8 cellular contexts compared by ENCODE assay signal in genomic region chr19:57747472-57747807, GRCh38. TPM values are rescaled to one million over a fixed set of nuclear protein-coding genes. Genes with fewer than 3 reads are reported as not detected.
DNase-seq lines count a peak whose midpoint lies in the region; ATAC-seq and TF ChIP-seq lines count a peak whose summit lies in the region.

No MANE protein-coding gene starts in this region.

- peaks cover 47% of the 10 kb centered on the region for H3K36me3 Mint-ChIP-seq in progenitor cell of endocrine pancreas (ENCODE audit: insufficient read depth)

- ATAC-seq in GM19035 (IDR thresholded peaks at IDR 0.05; ENCODE audit: unreplicated experiment): no peak
- no peak for ATAC-seq in HG03442 (IDR thresholded peaks at IDR 0.05; ENCODE audit: unreplicated experiment)
- no peak for ATAC-seq in HG02678 (IDR thresholded peaks at IDR 0.05; ENCODE audit: unreplicated experiment)

- peak overlapping the region; percentile 74 for H3K4me3 ChIP-seq in GM06990 (replicated peaks; ENCODE audit: low read depth, low read length)
- H3K4me3 ChIP-seq in SJSA1: peak overlapping the region; percentile 73
- H3K4me3 ChIP-seq in fibroblast of mammary gland (ENCODE audit: control insufficient read depth, low read depth, low read length): peak overlapping the region; percentile 77

- no peaks in the 10 kb centered on the region for H3K27me3 ChIP-seq in GM06990 (replicated peaks; ENCODE audit: control insufficient read depth, insufficient read depth, low read length)
- H3K27me3 ChIP-seq in SJSA1 (replicated peaks): no peaks in the 10 kb centered on the region

- peak overlapping the region; percentile 98 for H3K4me3 Mint-ChIP-seq in progenitor cell of endocrine pancreas (ENCODE audit: low read depth)

- H3K4me1 Mint-ChIP-seq in progenitor cell of endocrine pancreas (ENCODE audit: low read depth): peaks cover 16% of the 10 kb centered on the region

- no peak overlapping the region for H3K27ac ChIP-seq in SJSA1

- H3K27ac Mint-ChIP-seq in progenitor cell of endocrine pancreas: peak overlapping the region; percentile 98

- TF ChIP-seq CTCF in GM06990 (IDR thresholded peaks at IDR 0.05; ENCODE audit: insufficient read depth, low read length, poor library complexity, severe bottlenecking) (no peak), fibroblast of mammary gland (conservative IDR thresholded peaks at IDR 0.05; ENCODE audit: control insufficient read depth, insufficient read depth, low read depth, low read length) (no peak), progenitor cell of endocrine pancreas (IDR thresholded peaks at IDR 0.05; ENCODE audit: unreplicated experiment) (no peak)

- DNase-seq in GM06990 (ENCODE audit: extremely low read depth, insufficient read length) (no peak), SJSA1 (ENCODE audit: low read depth in 1 of 2, low spot score in 2 of 2) (no peak), fibroblast of mammary gland (ENCODE audit: low read depth) (no peak), progenitor cell of endocrine pancreas (ENCODE audit: low spot score, unreplicated experiment) (no peak), iPS-NIHi11 (ENCODE audit: low spot score) (no peak)

- peaks cover 7% of the 10 kb centered on the region; the same call in 1 of the 2 replicates for H3K4me1 ChIP-seq in SJSA1 (replicated peaks)

- peaks cover 22% of the 10 kb centered on the region for H3K9me3 ChIP-seq in SJSA1 (replicated peaks)

- no peaks in the 10 kb centered on the region for H3K27me3 Mint-ChIP-seq in progenitor cell of endocrine pancreas

- H3K36me3 ChIP-seq in GM06990 (ENCODE audit: control insufficient read depth, insufficient read depth, low read length): peaks cover 13% of the 10 kb centered on the region
- peaks cover 50% of the 10 kb centered on the region for H3K36me3 ChIP-seq in SJSA1

- peaks cover 23% of the 10 kb centered on the region for H3K9me3 Mint-ChIP-seq in progenitor cell of endocrine pancreas (ENCODE audit: low read depth)

RNA-seq across cellular contexts. Expression of gene ZNF776, which starts 0.8 kb away (rescaled TPM):
- 5.7 and 13.0 TPM in 2 replicates for total RNA-seq in SJSA1 (2014; rRNA removed; shearing (Covaris generic))
- total RNA-seq in progenitor cell of endocrine pancreas: 32.8 and 35.3 TPM in 2 replicates

RNA-seq across cellular contexts. Expression of gene ZNF671, which starts 20.0 kb away (rescaled TPM):
- 2.0 and 4.8 TPM in 2 replicates for total RNA-seq in SJSA1 (2014; rRNA removed; shearing (Covaris generic))
- total RNA-seq in progenitor cell of endocrine pancreas: 11.7 and 15.4 TPM in 2 replicates

RNA-seq across cellular contexts. Expression of gene ZNF586, which starts 22.0 kb away (rescaled TPM):
- total RNA-seq in SJSA1 (2014; rRNA removed; shearing (Covaris generic)): 10.7 and 18.2 TPM in 2 replicates
- 33.1 and 33.2 TPM in 2 replicates for total RNA-seq in progenitor cell of endocrine pancreas

RNA-seq across cellular contexts. Expression of gene ZNF154, which starts 38.4 kb away (rescaled TPM):
- total RNA-seq in SJSA1 (2014; rRNA removed; shearing (Covaris generic)): 0.91 and 0.92 TPM in 2 replicates
- 39.0 and 43.3 TPM in 2 replicates for total RNA-seq in progenitor cell of endocrine pancreas
